ENCODE assay signal across 10 cellular contexts in the genomic region with DNA sequence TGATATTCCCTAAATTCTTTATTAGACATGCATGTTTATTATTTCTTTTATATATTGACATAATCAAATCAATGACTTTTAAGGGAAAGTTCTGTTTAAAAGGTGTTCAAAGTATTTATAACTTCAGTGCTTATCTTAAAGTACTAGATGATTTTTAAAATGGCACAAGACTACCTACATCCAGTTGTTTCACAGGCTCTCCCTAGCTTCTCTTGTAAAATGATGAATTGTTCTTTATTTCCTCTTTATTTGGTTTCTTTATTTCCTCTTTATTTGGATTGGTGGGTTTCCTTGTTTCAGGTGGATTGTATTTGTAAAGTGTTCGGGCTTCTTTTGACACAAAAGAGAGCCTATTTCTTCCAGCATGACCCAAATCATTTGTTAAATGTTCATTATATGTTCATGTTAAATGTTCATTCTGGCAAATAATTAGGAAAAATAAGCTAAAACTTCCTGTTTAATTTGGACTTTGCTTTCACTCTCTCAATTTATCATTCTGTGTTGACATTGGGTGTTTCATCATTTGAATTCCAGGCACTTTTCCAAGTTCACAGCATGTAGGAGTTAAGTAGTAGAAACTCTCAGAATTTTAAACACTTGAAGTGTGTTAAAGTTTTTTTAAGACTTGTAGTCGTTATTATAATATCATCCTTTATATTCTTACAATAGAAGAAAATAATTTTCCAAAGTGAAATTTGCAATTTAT. TPM values are rescaled to one million over a fixed set of nuclear protein-coding genes. Genes with fewer than 3 reads are reported as not detected.
DNase-seq lines count a peak whose midpoint lies in the region; ATAC-seq and TF ChIP-seq lines count a peak whose summit lies in the region.
"Had no signal": no experiment of that assay in that cellular context is flagged by ENCODE, and none has a peak within 500 bp of the region (broad histone marks: within the 10 kb centered on the region; RNA-seq: fewer than 3 reads in every experiment).

No MANE protein-coding gene starts in this region.

- intact Hi-C loops in PC-9 (cut with micrococcal nuclease; ENCODE audit: unreplicated experiment) = no loop called here
- intact Hi-C loops in uterus (cut with DNase I; ENCODE audit: low total_unique reads) = no loop called here

- H3K36me3 ChIP-seq in PC-9 (ENCODE audit: low read depth) (no peaks in the 10 kb centered on the region), uterus (no peaks in the 10 kb centered on the region)

- no peak for TF ChIP-seq POLR2A in uterus (IDR thresholded peaks at IDR 0.05)

- peak overlapping the region; percentile 47 for H3K4me2 ChIP-seq in PC-9

- peak; percentile 33 for DNase-seq in GM04504 (ENCODE audit: low read depth)
- no peak for DNase-seq in PC-9
- peak; percentile 78 for DNase-seq in fibroblast of pulmonary artery (ENCODE audit: low read depth)
- peak; percentile 18 for DNase-seq in putamen (ENCODE audit: low spot score)
- no peak for DNase-seq in GM19240 (ENCODE audit: insufficient read length, low spot score)
- no peak for DNase-seq in epidermal melanocyte (ENCODE audit: insufficient read length, low spot score)
- DNase-seq in uterus = no peak
- DNase-seq: activated CD8-positive, alpha-beta memory T cell treated with anti-CD3 and anti-CD28 coated beads, Interleukin-2, amount 50 U/mL, for 4 hours; dorsolateral prefrontal cortex had no signal

- no peak overlapping the region for H3K4me3 ChIP-seq in PC-9
- H3K4me3 ChIP-seq in fibroblast of pulmonary artery (replicated peaks; ENCODE audit: low read depth, low read length) = no peak overlapping the region
- no peak overlapping the region for H3K4me3 ChIP-seq in uterus

- no peaks in the 10 kb centered on the region for H4K20me1 ChIP-seq in PC-9 (ENCODE audit: insufficient read depth)

- no peaks in the 10 kb centered on the region for H3K9me3 ChIP-seq in PC-9 (ENCODE audit: insufficient read depth, low read depth)
- no peaks in the 10 kb centered on the region for H3K9me3 ChIP-seq in uterus

- H3K27ac ChIP-seq in PC-9 (no peak overlapping the region), uterus (no peak overlapping the region)

- H3F3A ChIP-seq in PC-9 (ENCODE audit: insufficient read depth, low read depth) = no peaks in the 10 kb centered on the region

- no TSS peak for BruUV-seq in PC-9 (replicated peaks; lab: Mats Ljungman, UMichigan)

- POLR2A ChIA-PET in PC-9 (lab: Charles Lee; ENCODE audit: unreplicated experiment) = interaction anchor here (0.6 kb wide), 1 partner anchor 26 kb away, joined by 7 read pairs; no protein-coding TSS in a partner anchor

- no peaks in the 10 kb centered on the region for H3K27me3 ChIP-seq in PC-9 (ENCODE audit: insufficient read depth, low read depth)
- no peaks in the 10 kb centered on the region for H3K27me3 ChIP-seq in uterus
- H3K27me3 ChIP-seq: dorsolateral prefrontal cortex had no signal

- H3K9me2 ChIP-seq in PC-9 (ENCODE audit: insufficient read depth) = no peaks in the 10 kb centered on the region

- no peak for ATAC-seq in GM21825 (IDR thresholded peaks at IDR 0.05; ENCODE audit: unreplicated experiment)

- no peaks in the 10 kb centered on the region for H3K79me2 ChIP-seq in PC-9 (ENCODE audit: low read depth)

- no peak for TF ChIP-seq CTCF in PC-9 (conservative IDR thresholded peaks at IDR 0.05)
- TF ChIP-seq CTCF in fibroblast of pulmonary artery (IDR thresholded peaks at IDR 0.05; ENCODE audit: low read length, missing control alignments) = no peak
- TF ChIP-seq CTCF in uterus (IDR thresholded peaks at IDR 0.05) = no peak

- peak overlapping the region; percentile 72 for H2AFZ ChIP-seq in PC-9

- CTCF ChIA-PET in PC-9 (lab: Charles Lee) = no interaction called here

- H3K4me1 ChIP-seq in PC-9 (replicated peaks; ENCODE audit: insufficient read depth) (peaks cover 10% of the 10 kb centered on the region), uterus (no peaks in the 10 kb centered on the region)

RNA-seq across cellular contexts. Expression of a gene that starts 24.6 kb away (rescaled TPM):
- total RNA-seq in PC-9 (2021) (0.79 and 1.0 TPM in 2 replicates), uterus (not detected)

Comparison
In these comparisons a context has a peak if more than half of its experiments do, and no peak if none do; other contexts are left out.
1. DNase-seq: peak in GM04504 (single experiment), fibroblast of pulmonary artery (single experiment) and putamen (single experiment); none in PC-9 (0 of 2), GM19240 (single experiment), epidermal melanocyte (single experiment) and uterus (0 of 2).